In the genomic region with DNA sequence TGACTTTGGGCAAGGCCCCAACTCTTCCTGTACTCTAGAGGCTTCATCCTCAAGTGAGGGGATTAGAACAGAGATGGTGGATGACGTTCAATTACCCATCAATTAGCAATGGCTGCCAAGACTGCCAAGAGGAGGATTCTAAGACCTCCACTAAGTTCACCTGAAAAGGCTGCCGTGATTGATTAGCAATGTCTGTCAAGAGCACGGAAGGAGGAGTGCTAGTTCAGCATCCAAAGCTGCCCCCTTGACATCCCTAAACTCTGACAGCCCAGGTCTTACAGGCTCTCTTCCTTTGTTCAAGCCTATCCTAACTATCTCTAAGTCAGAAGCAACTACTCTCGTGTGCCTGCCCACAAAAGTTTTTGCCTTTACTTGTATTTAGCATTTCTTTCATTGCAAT, we compare ENCODE assay signal across 1 cellular context.
TF ChIP-seq lines count a peak whose summit lies in the region.

No MANE protein-coding gene starts in this region.

TF ChIP-seq in WTC11, 78 proteins besides CTCF, POLR2A, EP300 and RAD21 (continued from another document):
- TF ChIP-seq, protein P1, sequence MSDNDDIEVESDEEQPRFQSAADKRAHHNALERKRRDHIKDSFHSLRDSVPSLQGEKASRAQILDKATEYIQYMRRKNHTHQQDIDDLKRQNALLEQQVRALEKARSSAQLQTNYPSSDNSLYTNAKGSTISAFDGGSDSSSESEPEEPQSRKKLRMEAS (CRISPR knock-in tag; IDR thresholded peaks at IDR 0.05), result no peak
- TF ChIP-seq SP1 (CRISPR knock-in tag; conservative IDR thresholded peaks at IDR 0.05) (no peak), JUN (CRISPR knock-in tag; IDR thresholded peaks at IDR 0.05) (no peak), SOX15 (CRISPR knock-in tag; IDR thresholded peaks at IDR 0.05) (no peak), TCF7 (CRISPR knock-in tag; IDR thresholded peaks at IDR 0.05; ENCODE audit: low read depth) (no peak), FOXK1 (CRISPR knock-in tag; IDR thresholded peaks at IDR 0.05) (no peak), OVOL2 (CRISPR knock-in tag; IDR thresholded peaks at IDR 0.05; ENCODE audit: borderline replicate concordance) (no peak)
- TF ChIP-seq, protein P2, sequence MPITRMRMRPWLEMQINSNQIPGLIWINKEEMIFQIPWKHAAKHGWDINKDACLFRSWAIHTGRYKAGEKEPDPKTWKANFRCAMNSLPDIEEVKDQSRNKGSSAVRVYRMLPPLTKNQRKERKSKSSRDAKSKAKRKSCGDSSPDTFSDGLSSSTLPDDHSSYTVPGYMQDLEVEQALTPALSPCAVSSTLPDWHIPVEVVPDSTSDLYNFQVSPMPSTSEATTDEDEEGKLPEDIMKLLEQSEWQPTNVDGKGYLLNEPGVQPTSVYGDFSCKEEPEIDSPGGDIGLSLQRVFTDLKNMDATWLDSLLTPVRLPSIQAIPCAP (CRISPR knock-in tag; IDR thresholded peaks at IDR 0.05), result no peak
- TF ChIP-seq, protein P3, sequence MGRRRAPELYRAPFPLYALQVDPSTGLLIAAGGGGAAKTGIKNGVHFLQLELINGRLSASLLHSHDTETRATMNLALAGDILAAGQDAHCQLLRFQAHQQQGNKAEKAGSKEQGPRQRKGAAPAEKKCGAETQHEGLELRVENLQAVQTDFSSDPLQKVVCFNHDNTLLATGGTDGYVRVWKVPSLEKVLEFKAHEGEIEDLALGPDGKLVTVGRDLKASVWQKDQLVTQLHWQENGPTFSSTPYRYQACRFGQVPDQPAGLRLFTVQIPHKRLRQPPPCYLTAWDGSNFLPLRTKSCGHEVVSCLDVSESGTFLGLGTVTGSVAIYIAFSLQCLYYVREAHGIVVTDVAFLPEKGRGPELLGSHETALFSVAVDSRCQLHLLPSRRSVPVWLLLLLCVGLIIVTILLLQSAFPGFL (CRISPR knock-in tag; IDR thresholded peaks at IDR 0.05; ENCODE audit: borderline replicate concordance), result no peak
- TF ChIP-seq, protein P4, sequence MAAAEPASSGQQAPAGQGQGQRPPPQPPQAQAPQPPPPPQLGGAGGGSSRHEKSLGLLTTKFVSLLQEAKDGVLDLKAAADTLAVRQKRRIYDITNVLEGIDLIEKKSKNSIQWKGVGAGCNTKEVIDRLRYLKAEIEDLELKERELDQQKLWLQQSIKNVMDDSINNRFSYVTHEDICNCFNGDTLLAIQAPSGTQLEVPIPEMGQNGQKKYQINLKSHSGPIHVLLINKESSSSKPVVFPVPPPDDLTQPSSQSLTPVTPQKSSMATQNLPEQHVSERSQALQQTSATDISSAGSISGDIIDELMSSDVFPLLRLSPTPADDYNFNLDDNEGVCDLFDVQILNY (CRISPR knock-in tag; IDR thresholded peaks at IDR 0.05), result no peak
TF ChIP-seq in WTC11: peak in this region for 0.
